Comparison of ENCODE assay signal across 14 cellular contexts in genomic region chr3:8336456-8336855, GRCh38.
DNase-seq lines count a peak whose midpoint lies in the region; ATAC-seq and TF ChIP-seq lines count a peak whose summit lies in the region.
"Had no signal": no experiment of that assay in that cellular context is flagged by ENCODE, and none has a peak within 500 bp of the region (broad histone marks: within the 10 kb centered on the region; RNA-seq: fewer than 3 reads in every experiment).

No MANE protein-coding gene starts in this region.

- CTCF ChIA-PET in PC-3 (lab: Charles Lee) = no interaction called here

- H3K9me2 ChIP-seq in PC-3 (replicated peaks; ENCODE audit: low read length) = no peaks in the 10 kb centered on the region

- intact Hi-C loops in PC-3 (cut with micrococcal nuclease) (no loop called here), sigmoid colon (cut with DNase I) (no loop called here), esophagus squamous epithelium (cut with DNase I) (no loop called here)

- H3K4me1 ChIP-seq in PC-3 (ENCODE audit: insufficient read depth, low read length) (no peaks in the 10 kb centered on the region), sigmoid colon (no peaks in the 10 kb centered on the region), esophagus squamous epithelium (no peaks in the 10 kb centered on the region)

- H3K9me3 ChIP-seq in PC-3 (ENCODE audit: low read length) (no peaks in the 10 kb centered on the region), sigmoid colon (no peaks in the 10 kb centered on the region), esophagus squamous epithelium (no peaks in the 10 kb centered on the region)

- DNase-seq in AG09309 (ENCODE audit: low read depth) (no peak), PC-3 (peak; percentile 11), fibroblast of the aortic adventitia (ENCODE audit: low read depth) (no peak), putamen (ENCODE audit: low spot score) (no peak), sigmoid colon (no peak), esophagus squamous epithelium (lab: John Stamatoyannopoulos, UW) (no peak)
- DNase-seq: activated CD8-positive, alpha-beta memory T cell treated with anti-CD3 and anti-CD28 coated beads, Interleukin-2, amount 50 U/mL, for 48 hours; amniotic stem cell; KBM-7; naive thymus-derived CD8-positive, alpha-beta T cell; NCI-H510A treated with DMSO at 0.1 percent for 48 hours; stimulated activated naive CD8-positive, alpha-beta T cell treated with anti-CD3 and anti-CD28 coated beads, Interleukin-15, Interleukin-2, amounts not matched to agents 100 U/mL and 50 U/mL, for 24 hours had no signal

- TF ChIP-seq CTCF in AG09309 (IDR thresholded peaks at IDR 0.05; ENCODE audit: control insufficient read depth, insufficient read depth, low read depth, low read length, missing control alignments) (peak; percentile 26), GM12874 (IDR thresholded peaks at IDR 0.05; ENCODE audit: insufficient read depth, low read depth, low read length) (peak; percentile 47), PC-3 (conservative IDR thresholded peaks at IDR 0.05; ENCODE audit: low read depth, low read length) (peak; percentile 57), fibroblast of the aortic adventitia (IDR thresholded peaks at IDR 0.05; ENCODE audit: insufficient read depth, low read length) (peak; percentile 26), sigmoid colon (IDR thresholded peaks at IDR 0.05) (no peak), esophagus squamous epithelium (IDR thresholded peaks at IDR 0.05) (no peak)

- H3K79me2 ChIP-seq in PC-3 (ENCODE audit: low read length) = no peaks in the 10 kb centered on the region

- no peak overlapping the region for H3K4me2 ChIP-seq in PC-3 (ENCODE audit: low read length)

- no TSS peak for BruUV-seq in PC-3 (replicated peaks; lab: Mats Ljungman, UMichigan)

- H3K9ac ChIP-seq in PC-3 (ENCODE audit: low read length) = no peak overlapping the region

- H3K27ac ChIP-seq in PC-3 (ENCODE audit: low read length) (no peak overlapping the region), sigmoid colon (no peak overlapping the region), esophagus squamous epithelium (no peak overlapping the region)

- ATAC-seq in PC-3 = no peak
- no peak for ATAC-seq in HG02678 (IDR thresholded peaks at IDR 0.05; ENCODE audit: unreplicated experiment)
- ATAC-seq: naive thymus-derived CD8-positive, alpha-beta T cell; stimulated activated naive CD8-positive, alpha-beta T cell treated with anti-CD3 and anti-CD28 coated beads, Interleukin-15, Interleukin-2, amounts not matched to agents 100 U/mL and 50 U/mL, for 24 hours had no signal

- H4K20me1 ChIP-seq in PC-3 (ENCODE audit: low read length) = no peaks in the 10 kb centered on the region

- H3K36me3 ChIP-seq in PC-3 (ENCODE audit: low read depth, low read length) (no peaks in the 10 kb centered on the region), sigmoid colon (no peaks in the 10 kb centered on the region), esophagus squamous epithelium (no peaks in the 10 kb centered on the region)

- TF ChIP-seq EP300 in sigmoid colon (IDR thresholded peaks at IDR 0.05) = no peak

- WGBS in sigmoid colon, 2 donors = 78 to 90% methylated on average over 8 of the region's 8 CpGs
- WGBS in esophagus squamous epithelium, 2 donors = 76 to 80% methylated on average over 8 of the region's 8 CpGs

- H3K27me3 ChIP-seq in PC-3 (ENCODE audit: low read length) (no peaks in the 10 kb centered on the region), sigmoid colon (no peaks in the 10 kb centered on the region), esophagus squamous epithelium (no peaks in the 10 kb centered on the region)

- POLR2A ChIA-PET in PC-3 (lab: Charles Lee; ENCODE audit: unreplicated experiment) = no interaction called here

- H3F3A ChIP-seq in PC-3 (ENCODE audit: low read length, unreplicated experiment) = no peaks in the 10 kb centered on the region

- no peak overlapping the region for H2AFZ ChIP-seq in PC-3 (ENCODE audit: low read length)

- TF ChIP-seq POLR2A in sigmoid colon (IDR thresholded peaks at IDR 0.05) = no peak
- TF ChIP-seq POLR2A in esophagus squamous epithelium (IDR thresholded peaks at IDR 0.05) = no peak

- H3K4me3 ChIP-seq in AG09309 (ENCODE audit: control insufficient read depth, low read depth, low read length) (no peak overlapping the region), PC-3 (ENCODE audit: low read length) (no peak overlapping the region), fibroblast of the aortic adventitia (ENCODE audit: low read depth, low read length) (no peak overlapping the region), sigmoid colon (no peak overlapping the region), esophagus squamous epithelium (no peak overlapping the region)

Comparison
In these comparisons a context has a peak if more than half of its experiments do, and no peak if none do; other contexts are left out.
1. CTCF ChIP-seq: peak in AG09309 (single experiment), GM12874 (single experiment), PC-3 (single experiment) and fibroblast of the aortic adventitia (single experiment); none in sigmoid colon (0 of 4) and esophagus squamous epithelium (0 of 6).